9 cellular contexts compared by ENCODE assay signal in the genomic region with DNA sequence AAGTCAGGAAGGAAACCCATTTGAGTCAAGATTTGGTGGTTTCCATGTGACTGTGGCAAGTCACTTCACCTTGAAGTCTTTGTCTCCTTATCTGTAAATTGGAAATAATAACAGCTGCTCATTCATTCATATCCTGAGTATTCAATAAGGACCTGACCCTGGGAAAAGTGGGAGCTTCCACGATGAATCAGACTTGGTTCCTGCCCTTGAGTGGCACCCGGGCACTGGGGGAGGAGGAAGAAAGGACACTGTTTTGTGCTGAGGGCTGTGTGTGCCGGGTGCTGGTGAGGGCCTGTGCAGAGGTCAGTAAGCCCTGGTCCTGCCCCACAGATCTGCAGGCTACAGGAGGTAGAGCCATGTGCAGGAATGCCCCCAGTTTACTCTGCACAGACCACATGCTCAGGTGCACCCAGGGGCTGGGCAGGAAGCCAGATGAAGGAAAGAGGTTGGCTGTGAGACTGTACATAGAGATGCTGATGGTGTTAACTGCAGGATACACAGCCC. TPM values are rescaled to one million over a fixed set of nuclear protein-coding genes. Genes with fewer than 3 reads are reported as not detected.
DNase-seq lines count a peak whose midpoint lies in the region; ATAC-seq and TF ChIP-seq lines count a peak whose summit lies in the region.
"Had no signal": no experiment of that assay in that cellular context is flagged by ENCODE, and none has a peak within 500 bp of the region (broad histone marks: within the 10 kb centered on the region; RNA-seq: fewer than 3 reads in every experiment).

No MANE protein-coding gene starts in this region.

- peak overlapping the region; percentile 62 to 94 for H3K27ac ChIP-seq in coronary artery

- TF ChIP-seq CTCF in AG10803 (conservative IDR thresholded peaks at IDR 0.05; ENCODE audit: low read length) (no peak), coronary artery (IDR thresholded peaks at IDR 0.05) (no peak)

- no peak overlapping the region for H3K4me3 ChIP-seq in AG10803 (ENCODE audit: low read length)
- H3K4me3 ChIP-seq in coronary artery = no peak overlapping the region

- no peak for ATAC-seq in GM18861 (IDR thresholded peaks at IDR 0.05; ENCODE audit: unreplicated experiment)

- DNase-seq in AG10803 (ENCODE audit: low read depth) (peak; percentile 42), NCI-H460 (ENCODE audit: extremely low read depth, low read depth) (peak; percentile 30), coronary artery (ENCODE audit: low spot score) (no peak), myocyte (ENCODE audit: low read depth) (peak; percentile 58), amniotic stem cell (lab: John Stamatoyannopoulos, UW) (no peak), COLO829 (ENCODE audit: low spot score) (no peak)
- no peak for DNase-seq in stimulated activated CD4-positive, alpha-beta T cell treated with anti-CD3 and anti-CD28 coated beads, Interleukin-1b, Interleukin-23, amount 100 ng/mL, for 48 hours
- DNase-seq: CD4-positive, CD25-positive, alpha-beta regulatory T cell had no signal

RNA-seq across cellular contexts. Expression of a gene that starts 6.8 kb away (rescaled TPM):
- total RNA-seq in NCI-H460 (2014; rRNA removed; shearing (Covaris generic)) = 19.5 and 20.8 TPM in 2 replicates
- polyA plus RNA-seq in NCI-H460 (2014; cell fraction: nucleus; rRNA removed) = 13.7 and 39.2 TPM in 2 replicates
- 73.7 and 105 TPM in 2 replicates for total RNA-seq in myocyte
- polyA plus RNA-seq in myocyte (2012) = 353 TPM
- polyA plus RNA-seq: CD4-positive, CD25-positive, alpha-beta regulatory T cell had no signal

Comparison
In these comparisons a context has a peak if more than half of its experiments do, and no peak if none do; other contexts are left out.
1. DNase-seq: peak in AG10803 (single experiment), NCI-H460 (single experiment) and myocyte (single experiment); none in coronary artery (single experiment), amniotic stem cell (single experiment), stimulated activated CD4-positive, alpha-beta T cell treated with anti-CD3 and anti-CD28 coated beads, Interleukin-1b, Interleukin-23, amount 100 ng/mL, for 48 hours (single experiment) and COLO829 (single experiment).